In the genomic region with DNA sequence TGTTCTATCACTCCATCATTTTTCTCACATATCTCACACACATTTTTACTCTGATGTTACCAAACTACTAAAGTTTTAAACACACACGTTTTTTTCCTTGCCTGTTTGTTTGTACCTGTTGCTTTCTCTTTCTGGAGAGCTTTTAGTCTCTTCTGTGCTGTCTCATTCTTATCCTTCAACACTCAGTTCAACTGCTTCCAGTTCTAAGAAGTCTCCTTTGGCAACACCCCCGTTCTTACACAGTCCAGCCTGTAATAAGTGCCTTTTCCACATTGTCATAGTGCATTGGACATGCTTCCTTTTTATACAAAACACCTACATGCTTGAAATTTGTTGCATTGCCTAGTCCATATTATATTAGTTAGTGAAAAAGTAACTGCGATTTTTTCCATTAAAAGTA, we compare ENCODE assay signal across 24 cellular contexts.
"Had no signal": no experiment of that assay in that cellular context is flagged by ENCODE, and none has a peak within 500 bp of the region (broad histone marks: within the 10 kb centered on the region; RNA-seq: fewer than 3 reads in every experiment).

No MANE protein-coding gene starts in this region.

- H3K9me3 ChIP-seq: adrenal gland, colonic mucosa, MG63 had no signal

- H3K36me3 ChIP-seq: adrenal gland, colonic mucosa, MG63, SJSA1 had no signal

- DNase-seq: activated CD4-positive, alpha-beta memory T cell treated with anti-CD3 and anti-CD28 coated beads, Interleukin-2, amount 10 ng/mL, durations not matched to agents 7 days and 5 days; activated CD4-positive, alpha-beta T cell treated with anti-CD3 and anti-CD28 coated beads, Interleukin-2, amount 10 ng/mL, durations not matched to agents 7 days and 5 days; activated CD4-positive, CD25-positive, alpha-beta regulatory T cell; activated gamma-delta T cell; activated naive CD4-positive, alpha-beta T cell treated with anti-CD3 and anti-CD28 coated beads, Interleukin-2, amount 10 ng/mL, durations not matched to agents 7 days and 5 days; activated naive CD8-positive, alpha-beta T cell treated with anti-CD3 and anti-CD28 coated beads, Interleukin-2, amount 10 ng/mL, durations not matched to agents 7 days and 5 days; activated T-cell treated with anti-CD3 and anti-CD28 coated beads for 4 hours; activated T-cell treated with anti-CD3 and anti-CD28 coated beads, Interleukin-2, amount 50 U/mL, for 48 hours; adrenal gland; anterior cingulate cortex; colonic mucosa; MG63; NCI-H1105; NCI-H1436; NCI-H1694 treated with DMSO at 0.1 percent for 48 hours; NCI-H2029 treated with DMSO at 0.1 percent for 48 hours; NCI-H510A treated with DMSO at 0.1 percent for 48 hours; NCI-H69; NK-92 treated with Interleukin-12 subunit alpha and Interleukin-12 subunit beta, amount 100 ng/mL, for 24 hours; PC-3; SHP77 had no signal

- H3K27ac ChIP-seq: adrenal gland, colonic mucosa, SJSA1, VCaP had no signal

- FAIRE-seq: RCC 7860 had no signal

- H3K4me3 ChIP-seq: adrenal gland, colonic mucosa, MG63, SJSA1 had no signal

- H3K27me3 ChIP-seq: adrenal gland, colonic mucosa, MG63, SJSA1 had no signal

- H3K4me1 ChIP-seq: adrenal gland, colonic mucosa, SJSA1 had no signal
